ENCODE assay signal across 8 cellular contexts in the genomic region with DNA sequence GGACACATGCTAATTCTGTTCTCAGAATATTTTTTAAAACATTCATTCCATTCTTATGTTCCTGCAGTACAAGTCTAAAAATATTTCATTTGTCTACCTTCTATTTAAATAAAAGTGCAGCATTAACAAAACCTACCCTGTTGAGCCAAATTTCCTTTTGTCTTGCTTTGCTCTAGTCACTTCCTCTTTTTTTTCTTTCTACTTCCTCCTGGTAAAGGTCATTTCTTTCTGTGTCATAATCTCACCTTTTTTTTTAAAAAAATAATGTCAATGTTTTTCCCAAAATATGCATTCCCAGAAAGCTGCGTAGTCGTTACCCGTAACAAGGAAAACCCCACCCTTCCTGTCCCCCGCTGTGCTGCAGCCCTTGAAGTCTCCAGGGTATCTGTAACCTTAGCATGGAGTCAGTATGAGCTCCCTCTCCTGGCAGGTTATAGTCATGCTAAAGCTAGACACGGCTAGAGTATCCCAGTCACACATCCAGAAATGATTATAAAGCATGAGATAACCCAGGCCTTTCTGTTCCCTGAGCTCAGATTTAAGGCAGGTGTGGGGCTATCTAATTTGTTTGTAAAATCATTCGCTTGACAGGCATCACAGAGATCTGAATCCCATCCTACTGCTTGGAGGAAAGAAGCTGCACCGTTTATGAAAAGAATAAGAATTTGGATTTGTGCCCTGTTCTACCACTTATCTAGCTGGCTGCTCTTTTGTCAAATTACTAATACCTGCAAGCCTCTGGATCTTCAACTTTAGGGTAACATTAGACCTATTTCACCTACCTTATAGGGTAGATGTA. TPM values are rescaled to one million over a fixed set of nuclear protein-coding genes. Genes with fewer than 3 reads are reported as not detected.
DNase-seq lines count a peak whose midpoint lies in the region; ATAC-seq and TF ChIP-seq lines count a peak whose summit lies in the region.

No MANE protein-coding gene starts in this region.

- peaks cover 7 to 98% (median 26%) of the 10 kb centered on the region in 10 experiments; a peak in 19 of 20 replicates for H3K4me1 ChIP-seq in BLaER1 treated with 17β-estradiol and CSF1 and Interleukin-3, amounts not matched to agents 10 nM and 100 nM
- H3K4me1 ChIP-seq in liver (ENCODE audit: control insufficient read depth in 4 of 4, insufficient read depth in 4 of 4, low read length in 3 of 4), result peaks cover 0 to 17% (median under 1%) of the 10 kb centered on the region in 4 donors

- H3K27me3 ChIP-seq in BLaER1 treated with 17β-estradiol and CSF1 and Interleukin-3, amounts not matched to agents 10 nM and 100 nM, result no peaks in the 10 kb centered on the region
- H3K27me3 ChIP-seq in liver (ENCODE audit: control insufficient read depth in 4 of 4, insufficient read depth in 4 of 4, low read length in 3 of 4), result no peaks in the 10 kb centered on the region

- 16% methylated on average over 7 of the region's 7 CpGs for whole genome bisulfite sequencing in liver

- H3K9ac ChIP-seq in BLaER1 treated with 17β-estradiol and CSF1 and Interleukin-3, amounts not matched to agents 10 nM and 100 nM, result peak overlapping the region in 9 of 11 experiments; percentile 28 to 66 (median 50); a peak in 13 of 22 replicates
- no peak overlapping the region for H3K9ac ChIP-seq in liver (ENCODE audit: low read depth in 1 of 2, low read length in 2 of 2)

- no peaks in the 10 kb centered on the region for H3K9me3 ChIP-seq in BLaER1 treated with 17β-estradiol and CSF1 and Interleukin-3, amounts not matched to agents 10 nM and 100 nM (replicated peaks in 1 of 11)
- no peaks in the 10 kb centered on the region for H3K9me3 ChIP-seq in liver (ENCODE audit: control insufficient read depth in 4 of 4, low read length in 3 of 4)

- H3K27ac ChIP-seq in BLaER1 treated with 17β-estradiol and CSF1 and Interleukin-3, amounts not matched to agents 10 nM and 100 nM, result peak overlapping the region; percentile 6 to 84 (median 70); a peak in 20 of 22 replicates
- peak overlapping the region; percentile 68 to 80 for H3K27ac ChIP-seq in liver (ENCODE audit: low read depth in 1 of 2, low read length in 2 of 2)

- ATAC-seq in HG03354 (IDR thresholded peaks at IDR 0.05; ENCODE audit: poor library complexity, severe bottlenecking, unreplicated experiment), result peak; percentile 97
- peak; percentile 97 to 98 for ATAC-seq in activated CD4-positive, CD25-positive, alpha-beta regulatory T cell treated with anti-CD3 and anti-CD28 coated beads, Interleukin-2, amount 50 U/mL, for 24 hours

- peak overlapping the region; percentile 10 to 93 (median 60) for H3K4me2 ChIP-seq in BLaER1 treated with 17β-estradiol and CSF1 and Interleukin-3, amounts not matched to agents 10 nM and 100 nM

- DNase-seq in GM19238 (ENCODE audit: insufficient read length, low spot score) (peak; percentile 68), NCI-H2227 treated with DMSO at 0.1 percent for 48 hours (lab: John Stamatoyannopoulos, UW) (peak; percentile 52), dermis blood vessel endothelial cell (peak; percentile 91)
- peak; percentile 31 to 51 (median 48) for DNase-seq in stimulated activated CD4-positive, alpha-beta T cell treated with anti-CD3 and anti-CD28 coated beads, TNF-alpha, amount 100 ng/mL, for 24 hours (ENCODE audit: low read depth in 3 of 3)

- TF ChIP-seq RAD21 in liver (IDR thresholded peaks at IDR 0.05), result peak; percentile 97

- H3K4me3 ChIP-seq in BLaER1 treated with 17β-estradiol and CSF1 and Interleukin-3, amounts not matched to agents 10 nM and 100 nM, result peak overlapping the region in 9 of 10 experiments; percentile 2 to 42 (median 21); a peak in 8 of 20 replicates
- peak overlapping the region; percentile 28 to 64 (median 50) for H3K4me3 ChIP-seq in liver (ENCODE audit: low read depth in 1 of 3, low read length in 3 of 3)

- peak; percentile 82 for TF ChIP-seq CTCF in liver (IDR thresholded peaks at IDR 0.05; ENCODE audit: low read depth, low read length, missing input control)

- no peaks in the 10 kb centered on the region for H4K20me1 ChIP-seq in BLaER1 treated with 17β-estradiol and CSF1 and Interleukin-3, amounts not matched to agents 10 nM and 100 nM

- no peaks in the 10 kb centered on the region for H3K36me3 ChIP-seq in BLaER1 treated with 17β-estradiol and CSF1 and Interleukin-3, amounts not matched to agents 10 nM and 100 nM
- H3K36me3 ChIP-seq in liver (ENCODE audit: control insufficient read depth in 4 of 4, insufficient read depth in 3 of 4, low read depth in 1 of 4, low read length in 3 of 4), result no peaks in the 10 kb centered on the region

TF ChIP-seq in liver, 16 proteins besides CTCF, POLR2A, EP300 and RAD21:
- TF ChIP-seq, protein P1, sequence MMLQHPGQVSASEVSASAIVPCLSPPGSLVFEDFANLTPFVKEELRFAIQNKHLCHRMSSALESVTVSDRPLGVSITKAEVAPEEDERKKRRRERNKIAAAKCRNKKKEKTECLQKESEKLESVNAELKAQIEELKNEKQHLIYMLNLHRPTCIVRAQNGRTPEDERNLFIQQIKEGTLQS (IDR thresholded peaks at IDR 0.05), result no peak
- TF ChIP-seq ZBTB33 (IDR thresholded peaks at IDR 0.05) (no peak), MAX (IDR thresholded peaks at IDR 0.05) (peak; percentile 32), HNF4G (IDR thresholded peaks at IDR 0.05) (no peak), SP1 (IDR thresholded peaks at IDR 0.05) (peak; percentile 54), EGR1 (IDR thresholded peaks at IDR 0.05; ENCODE audit: low read depth in 2 of 2) (peak; percentile 31 to 54), YY1 (IDR thresholded peaks at IDR 0.05) (peak; percentile 27), HNF4A (conservative IDR thresholded peaks at IDR 0.05) (peak; percentile 11 to 57), RXRA (IDR thresholded peaks at IDR 0.05) (peak in 1 of 2 donors; percentile 65), FOXA1 (IDR thresholded peaks at IDR 0.05) (no peak), TAF1 (conservative IDR thresholded peaks at IDR 0.05) (no peak), NR2F2 (IDR thresholded peaks at IDR 0.05) (peak; percentile 95), JUND (IDR thresholded peaks at IDR 0.05) (no peak), REST (IDR thresholded peaks at IDR 0.05) (no peak), GABPA (IDR thresholded peaks at IDR 0.05 in 1 of 2, conservative IDR thresholded peaks at IDR 0.05 in 1 of 2) (peak; percentile 70 to 78), FOXA2 (IDR thresholded peaks at IDR 0.05) (no peak)

RNA-seq across cellular contexts. Expression of gene EED, which starts 51.1 kb away (rescaled TPM):
- total RNA-seq in dermis blood vessel endothelial cell (17.6 and 21.4 TPM in 2 replicates), liver (10 to 100 TPM; 10.0 to 17.1 TPM)
- 1 to 10 TPM; 5.4 to 6.3 TPM for polyA plus RNA-seq in liver

Comparison
In these comparisons a context has a peak if more than half of its experiments do, and no peak if none do; other contexts are left out.
1. Peak in every context shown above with its lines: DNase-seq, ATAC-seq, H3K4me3 ChIP-seq and H3K27ac ChIP-seq.
2. H3K9ac ChIP-seq: peak in BLaER1 treated with 17β-estradiol and CSF1 and Interleukin-3, amounts not matched to agents 10 nM and 100 nM (9 of 11); none in liver (0 of 2).